ENCODE assay signal across 21 cellular contexts in the genomic region with DNA sequence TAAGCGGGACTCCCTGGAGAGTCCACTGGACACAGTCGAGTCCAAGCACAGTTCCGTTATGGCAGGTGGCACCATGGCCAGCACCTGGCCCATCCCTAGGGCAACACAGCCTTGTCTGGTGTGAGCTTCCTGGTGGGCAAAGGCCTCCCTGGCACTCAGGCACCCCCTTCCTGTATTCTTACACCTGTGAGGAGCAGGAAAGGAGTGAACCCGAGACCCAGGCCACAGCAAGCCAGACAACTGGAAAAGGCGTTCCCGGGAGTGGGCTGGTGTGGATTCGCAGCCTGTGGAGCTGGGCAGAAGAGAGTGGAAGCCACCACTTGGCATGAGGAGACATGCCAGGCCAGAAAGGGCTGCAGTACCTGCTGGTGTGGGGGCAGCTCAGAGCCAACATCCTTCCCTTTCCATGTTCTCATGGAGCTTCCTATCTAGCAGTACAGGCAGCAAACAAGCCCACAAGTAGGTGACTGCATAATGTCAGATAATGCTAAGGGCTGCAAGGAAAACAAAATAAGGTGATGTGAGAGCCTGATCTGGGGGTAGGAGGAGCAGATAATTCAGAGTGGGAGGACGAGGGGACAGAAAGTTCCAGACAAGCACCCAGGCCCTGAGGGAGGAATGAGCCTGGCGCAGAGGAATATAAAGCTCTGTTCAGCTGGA.
DNase-seq lines count a peak whose midpoint lies in the region; ATAC-seq and TF ChIP-seq lines count a peak whose summit lies in the region.
"Had no signal": no experiment of that assay in that cellular context is flagged by ENCODE, and none has a peak within 500 bp of the region (broad histone marks: within the 10 kb centered on the region; RNA-seq: fewer than 3 reads in every experiment).

No MANE protein-coding gene starts in this region.

- peaks cover 12% of the 10 kb centered on the region; the same call in 1 of the 2 replicates for H3K4me1 ChIP-seq in DND-41 (ENCODE audit: insufficient read depth, low read length)
- H3K4me1 ChIP-seq: gastrocnemius medialis, testis had no signal

- no peaks in the 10 kb centered on the region for H3K27me3 Mint-ChIP-seq in activated T-cell treated with anti-CD3 and anti-CD28 coated beads, Interleukin-2, amount 50 U/mL, for 4 hours (ENCODE audit: low read depth)
- H3K27me3 Mint-ChIP-seq in brain = no peaks in the 10 kb centered on the region

- H4K20me1 ChIP-seq in DND-41 (ENCODE audit: insufficient read depth, low read length) = no peaks in the 10 kb centered on the region

- peaks cover 6% of the 10 kb centered on the region for H3K36me3 Mint-ChIP-seq in activated T-cell treated with anti-CD3 and anti-CD28 coated beads, Interleukin-2, amount 50 U/mL, for 4 hours (ENCODE audit: insufficient read depth)
- H3K36me3 Mint-ChIP-seq in brain = peaks cover 64% of the 10 kb centered on the region

- no peaks in the 10 kb centered on the region for H3K27me3 ChIP-seq in DND-41 (ENCODE audit: insufficient read depth, low read length, poor library complexity)
- H3K27me3 ChIP-seq: cardiac muscle cell, gastrocnemius medialis, testis had no signal

- intact Hi-C loops in posterior vena cava (cut with DNase I) = no loop called here

- in situ Hi-C loops in KBM-7 (cut with MboI; ENCODE audit: low pct_unique_long_range_greater_than_20kb, low sequenced_read_pairs) = no loop called here

- no peaks in the 10 kb centered on the region for H3K79me2 ChIP-seq in DND-41 (ENCODE audit: insufficient read depth, low read length)

- TF ChIP-seq CTCF in DND-41 (IDR thresholded peaks at IDR 0.05; ENCODE audit: borderline replicate concordance, extremely low read depth, low read length, poor library complexity, severe bottlenecking) = no peak
- no peak for TF ChIP-seq CTCF in brain (conservative IDR thresholded peaks at IDR 0.05)

- H2AFZ ChIP-seq in DND-41 (ENCODE audit: low read depth, low read length) = no peak overlapping the region

- no peaks in the 10 kb centered on the region for H3K9me3 ChIP-seq in DND-41 (ENCODE audit: insufficient read depth, low read length, severe bottlenecking)
- H3K9me3 ChIP-seq: gastrocnemius medialis, SK-N-SH, testis had no signal

- DNase-seq in activated T-cell treated with anti-CD3 and anti-CD28 coated beads, Interleukin-2, amount 50 U/mL, for 4 hours = no peak
- DNase-seq in activated T-cell treated with anti-CD3 and anti-CD28 coated beads for 4 hours = no peak
- no peak for DNase-seq in DND-41
- peak; percentile 62 for DNase-seq in posterior vena cava (ENCODE audit: low spot score)
- DNase-seq in central memory CD4-positive, alpha-beta T cell = no peak
- no peak for DNase-seq in KBM-7
- DNase-seq in DMS53 (lab: John Stamatoyannopoulos, UW) = no peak
- DNase-seq: COR-L47, gastrocnemius medialis, left colon, mesendoderm, NCI-H1694 treated with DMSO at 0.1 percent for 48 hours, NCI-H2227 treated with DMSO at 0.1 percent for 48 hours, NCI-H82, SK-N-SH, testis had no signal

- H3K27ac ChIP-seq in DND-41 (ENCODE audit: low read length) = 0 out of 2 replicates have a peak overlapping the region, but pooled peaks have one; percentile 5
- H3K27ac ChIP-seq: cardiac muscle cell, gastrocnemius medialis, HL-60, testis had no signal

- H3K9ac ChIP-seq in DND-41 (ENCODE audit: low read depth, low read length) = no peak overlapping the region
- H3K9ac ChIP-seq: SK-N-SH had no signal

- H3K4me3 ChIP-seq in DND-41 (ENCODE audit: low read depth in 1 of 2, low read length in 2 of 2) = no peak overlapping the region
- H3K4me3 ChIP-seq: cardiac muscle cell, gastrocnemius medialis, testis had no signal

- H3K4me1 Mint-ChIP-seq in activated T-cell treated with anti-CD3 and anti-CD28 coated beads, Interleukin-2, amount 50 U/mL, for 4 hours (ENCODE audit: low read depth) = peaks cover 30% of the 10 kb centered on the region
- H3K4me1 Mint-ChIP-seq in brain = peaks cover 71% of the 10 kb centered on the region

- H3K27ac Mint-ChIP-seq in brain = peak overlapping the region in 4 of 5 experiments; percentile 64 to 75 (median 66)

- no peak overlapping the region for H3K4me2 ChIP-seq in DND-41 (ENCODE audit: insufficient read depth, low read length)
- H3K4me2 ChIP-seq: SK-N-SH had no signal

- H3K4me3 Mint-ChIP-seq in activated T-cell treated with anti-CD3 and anti-CD28 coated beads, Interleukin-2, amount 50 U/mL, for 4 hours = peak overlapping the region; percentile 34
- no peak overlapping the region for H3K4me3 Mint-ChIP-seq in brain
- H3K4me3 Mint-ChIP-seq: activated CD4-positive, alpha-beta T cell treated with anti-CD3 and anti-CD28 coated beads for 36 hours had no signal

- peaks cover 36% of the 10 kb centered on the region for H3K36me3 ChIP-seq in DND-41 (ENCODE audit: insufficient read depth, low read length)
- H3K36me3 ChIP-seq: cardiac muscle cell, gastrocnemius medialis had no signal

- H3K9me3 Mint-ChIP-seq in activated T-cell treated with anti-CD3 and anti-CD28 coated beads, Interleukin-2, amount 50 U/mL, for 4 hours = peaks cover 6% of the 10 kb centered on the region
- peaks cover 10 to 17% (median 16%) of the 10 kb centered on the region in 5 experiments for H3K9me3 Mint-ChIP-seq in brain

- no peak for ATAC-seq in activated T-cell treated with anti-CD3 and anti-CD28 coated beads, Interleukin-2, amount 50 U/mL, for 4 hours
- no peak for ATAC-seq in DND-41 (ENCODE audit: insufficient read depth, low read depth)
- ATAC-seq: esophagus mucosa, gastrocnemius medialis, left colon had no signal
